Comparison of ENCODE assay signal across 1 cellular context in the genomic region with DNA sequence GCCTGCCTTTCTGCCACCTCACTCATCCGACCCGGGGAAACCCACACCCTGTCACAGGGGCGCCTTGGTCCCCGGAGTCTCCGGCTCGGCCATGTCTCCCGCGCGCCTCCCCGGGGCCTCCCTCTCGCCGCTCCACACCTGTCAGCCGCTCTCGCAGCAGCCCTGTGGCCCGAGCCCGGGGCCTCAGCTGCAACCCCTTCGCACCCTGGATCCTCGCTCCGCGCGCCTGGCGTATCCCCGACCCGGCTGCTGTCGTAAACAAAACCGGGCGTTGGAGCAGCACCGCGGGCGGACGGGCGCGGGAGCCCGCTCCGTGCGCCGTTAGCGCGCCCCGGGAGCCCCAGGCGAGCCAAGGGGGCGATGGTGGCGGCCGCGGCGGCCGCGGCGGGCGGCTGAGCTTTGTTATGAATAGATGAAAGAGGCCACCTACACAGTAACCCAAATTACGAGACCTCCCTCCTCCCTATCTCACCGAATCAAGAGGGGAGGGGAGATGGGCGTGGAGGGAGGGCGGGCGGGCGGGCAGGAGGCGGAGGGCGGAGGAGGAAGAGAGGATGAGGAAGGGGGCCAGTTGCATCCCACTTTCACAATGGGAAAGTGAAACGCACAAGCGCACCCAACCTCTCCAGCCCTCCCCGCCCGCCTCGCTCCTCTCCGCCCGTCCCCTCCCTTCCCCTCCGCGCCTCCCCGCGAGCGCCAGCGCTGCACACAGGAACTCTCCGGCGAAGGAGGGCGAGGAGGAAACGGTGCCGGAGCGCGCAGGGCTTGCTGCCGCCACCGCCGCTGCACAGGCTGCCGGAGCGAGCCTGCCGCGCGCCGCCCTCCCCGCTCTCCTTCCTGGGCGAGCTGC.
TF ChIP-seq lines count a peak whose summit lies in the region.

A gene (plus strand): TSS at position 587 of the 850 bp plus-strand sequence. CDS start 395 bp downstream, outside the sequence.

TF ChIP-seq in IMR-90, 13 proteins besides CTCF, POLR2A, EP300 and RAD21:
- TF ChIP-seq MAZ (IDR thresholded peaks at IDR 0.05; ENCODE audit: borderline replicate concordance, low read depth, low read length) (no peak), MXI1 (IDR thresholded peaks at IDR 0.05; ENCODE audit: borderline replicate concordance, low read depth, low read length) (no peak), BHLHE40 (IDR thresholded peaks at IDR 0.05; ENCODE audit: low read depth, low read length) (no peak), RCOR1 (IDR thresholded peaks at IDR 0.05; ENCODE audit: insufficient replicate concordance, low read length) (no peak), NFE2L2 (IDR thresholded peaks at IDR 0.05; ENCODE audit: low read depth, low read length) (no peak), FOS (IDR thresholded peaks at IDR 0.05; ENCODE audit: low read depth, low read length) (no peak), CHD1 (IDR thresholded peaks at IDR 0.05; ENCODE audit: low read depth, low read length) (no peak), MAFK (IDR thresholded peaks at IDR 0.05; ENCODE audit: low read depth, low read length) (no peak), RFX5 (IDR thresholded peaks at IDR 0.05; ENCODE audit: low read depth, low read length) (no peak), SMC3 (IDR thresholded peaks at IDR 0.05; ENCODE audit: low read depth, low read length) (no peak), CEBPB (IDR thresholded peaks at IDR 0.05; ENCODE audit: low read depth, low read length) (no peak)
- TF ChIP-seq, protein P1, sequence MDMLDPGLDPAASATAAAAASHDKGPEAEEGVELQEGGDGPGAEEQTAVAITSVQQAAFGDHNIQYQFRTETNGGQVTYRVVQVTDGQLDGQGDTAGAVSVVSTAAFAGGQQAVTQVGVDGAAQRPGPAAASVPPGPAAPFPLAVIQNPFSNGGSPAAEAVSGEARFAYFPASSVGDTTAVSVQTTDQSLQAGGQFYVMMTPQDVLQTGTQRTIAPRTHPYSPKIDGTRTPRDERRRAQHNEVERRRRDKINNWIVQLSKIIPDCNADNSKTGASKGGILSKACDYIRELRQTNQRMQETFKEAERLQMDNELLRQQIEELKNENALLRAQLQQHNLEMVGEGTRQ (IDR thresholded peaks at IDR 0.05; ENCODE audit: low read depth, low read length) = no peak
- TF ChIP-seq, protein P2, sequence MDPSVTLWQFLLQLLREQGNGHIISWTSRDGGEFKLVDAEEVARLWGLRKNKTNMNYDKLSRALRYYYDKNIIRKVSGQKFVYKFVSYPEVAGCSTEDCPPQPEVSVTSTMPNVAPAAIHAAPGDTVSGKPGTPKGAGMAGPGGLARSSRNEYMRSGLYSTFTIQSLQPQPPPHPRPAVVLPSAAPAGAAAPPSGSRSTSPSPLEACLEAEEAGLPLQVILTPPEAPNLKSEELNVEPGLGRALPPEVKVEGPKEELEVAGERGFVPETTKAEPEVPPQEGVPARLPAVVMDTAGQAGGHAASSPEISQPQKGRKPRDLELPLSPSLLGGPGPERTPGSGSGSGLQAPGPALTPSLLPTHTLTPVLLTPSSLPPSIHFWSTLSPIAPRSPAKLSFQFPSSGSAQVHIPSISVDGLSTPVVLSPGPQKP (IDR thresholded peaks at IDR 0.05; ENCODE audit: borderline replicate concordance, low read depth, low read length) = no peak
